Comparison of ENCODE assay signal across 1 cellular context in the genomic region with DNA sequence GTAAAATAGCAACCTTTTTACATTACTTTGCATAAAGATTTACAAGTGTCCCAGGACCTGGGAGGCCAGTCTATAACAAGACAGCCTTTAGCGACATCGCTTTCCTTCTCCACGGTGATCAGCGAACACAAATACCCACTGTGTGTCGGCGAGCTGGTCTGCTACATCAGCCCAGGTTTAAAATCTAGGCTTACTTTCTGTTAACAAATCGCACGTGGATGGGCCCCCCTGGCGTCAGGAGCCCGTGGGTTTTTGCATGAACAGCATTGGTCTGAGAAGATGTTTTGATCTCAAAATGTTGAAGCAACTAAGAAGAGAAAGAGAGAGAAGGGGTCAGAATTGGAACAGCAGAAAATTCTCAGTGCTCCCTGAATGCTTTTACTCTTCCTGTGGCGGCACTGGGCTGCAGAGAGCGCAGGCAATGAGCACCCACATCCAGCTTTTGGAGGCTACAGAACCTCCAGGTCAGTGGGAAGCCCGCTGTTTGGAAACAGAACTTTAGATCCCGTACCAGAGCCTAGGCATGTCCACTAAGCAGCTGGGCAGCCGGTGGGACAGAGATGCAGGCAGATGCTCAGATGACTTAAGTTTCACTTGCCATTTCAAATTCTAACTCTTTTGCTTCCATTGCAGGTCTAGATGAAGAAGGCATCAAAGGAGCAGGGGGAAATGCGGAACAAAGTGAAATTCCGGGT.
TF ChIP-seq lines count a peak whose summit lies in the region.

No MANE protein-coding gene starts in this region.

TF ChIP-seq in WTC11, 78 proteins besides CTCF, POLR2A, EP300 and RAD21 (continued from another document):
- TF ChIP-seq, protein P1, sequence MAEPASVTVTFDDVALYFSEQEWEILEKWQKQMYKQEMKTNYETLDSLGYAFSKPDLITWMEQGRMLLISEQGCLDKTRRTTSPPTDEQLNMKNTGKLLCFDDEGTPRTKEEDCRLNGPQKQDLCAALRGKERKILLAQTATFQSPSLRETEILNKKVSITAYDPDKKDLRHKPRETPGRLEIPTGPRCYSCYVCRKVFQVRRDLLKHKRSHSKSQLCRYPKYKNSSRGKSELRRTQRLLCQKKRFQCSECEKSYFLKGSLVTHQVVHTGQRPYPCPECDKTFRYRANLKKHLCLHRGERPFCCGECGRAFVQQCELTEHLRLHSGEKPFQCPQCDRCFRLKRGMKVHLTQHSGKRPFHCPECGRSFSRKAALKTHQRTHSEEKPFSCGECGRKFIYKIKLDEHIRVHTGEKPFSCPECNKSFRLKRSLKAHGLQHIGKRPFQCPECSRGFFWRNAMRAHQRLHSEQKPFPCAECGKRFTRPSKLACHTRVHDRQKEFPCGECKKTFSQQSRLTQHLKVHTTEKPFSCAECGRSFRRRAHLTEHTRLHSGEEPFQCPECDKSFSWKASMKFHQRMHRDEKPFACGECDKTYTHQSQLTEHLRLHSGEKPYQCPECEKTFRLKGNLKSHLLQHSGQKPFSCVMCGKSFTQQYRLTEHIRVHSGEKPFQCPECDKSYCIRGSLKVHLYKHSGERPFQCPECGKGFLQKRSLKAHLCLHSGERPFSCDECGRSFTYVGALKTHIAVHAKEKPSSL (CRISPR knock-in tag; conservative IDR thresholded peaks at IDR 0.05) = no peak
- TF ChIP-seq, protein P2, sequence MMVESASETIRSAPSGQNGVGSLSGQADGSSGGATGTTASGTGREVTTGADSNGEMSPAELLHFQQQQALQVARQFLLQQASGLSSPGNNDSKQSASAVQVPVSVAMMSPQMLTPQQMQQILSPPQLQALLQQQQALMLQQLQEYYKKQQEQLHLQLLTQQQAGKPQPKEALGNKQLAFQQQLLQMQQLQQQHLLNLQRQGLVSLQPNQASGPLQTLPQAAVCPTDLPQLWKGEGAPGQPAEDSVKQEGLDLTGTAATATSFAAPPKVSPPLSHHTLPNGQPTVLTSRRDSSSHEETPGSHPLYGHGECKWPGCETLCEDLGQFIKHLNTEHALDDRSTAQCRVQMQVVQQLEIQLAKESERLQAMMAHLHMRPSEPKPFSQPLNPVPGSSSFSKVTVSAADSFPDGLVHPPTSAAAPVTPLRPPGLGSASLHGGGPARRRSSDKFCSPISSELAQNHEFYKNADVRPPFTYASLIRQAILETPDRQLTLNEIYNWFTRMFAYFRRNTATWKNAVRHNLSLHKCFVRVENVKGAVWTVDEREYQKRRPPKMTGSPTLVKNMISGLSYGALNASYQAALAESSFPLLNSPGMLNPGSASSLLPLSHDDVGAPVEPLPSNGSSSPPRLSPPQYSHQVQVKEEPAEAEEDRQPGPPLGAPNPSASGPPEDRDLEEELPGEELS (CRISPR knock-in tag; IDR thresholded peaks at IDR 0.05) = no peak
- TF ChIP-seq OVOL2 (CRISPR knock-in tag; IDR thresholded peaks at IDR 0.05; ENCODE audit: borderline replicate concordance) = no peak
- no peak for TF ChIP-seq ZNF263 (CRISPR knock-in tag; IDR thresholded peaks at IDR 0.05; ENCODE audit: low read depth)
- no peak for TF ChIP-seq ESRRA (CRISPR knock-in tag; IDR thresholded peaks at IDR 0.05; ENCODE audit: borderline replicate concordance)
- TF ChIP-seq, protein P3, sequence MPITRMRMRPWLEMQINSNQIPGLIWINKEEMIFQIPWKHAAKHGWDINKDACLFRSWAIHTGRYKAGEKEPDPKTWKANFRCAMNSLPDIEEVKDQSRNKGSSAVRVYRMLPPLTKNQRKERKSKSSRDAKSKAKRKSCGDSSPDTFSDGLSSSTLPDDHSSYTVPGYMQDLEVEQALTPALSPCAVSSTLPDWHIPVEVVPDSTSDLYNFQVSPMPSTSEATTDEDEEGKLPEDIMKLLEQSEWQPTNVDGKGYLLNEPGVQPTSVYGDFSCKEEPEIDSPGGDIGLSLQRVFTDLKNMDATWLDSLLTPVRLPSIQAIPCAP (CRISPR knock-in tag; IDR thresholded peaks at IDR 0.05) = no peak
- no peak for TF ChIP-seq FOXK1 (CRISPR knock-in tag; IDR thresholded peaks at IDR 0.05)
- TF ChIP-seq TCF7 (CRISPR knock-in tag; IDR thresholded peaks at IDR 0.05; ENCODE audit: low read depth) = no peak
- TF ChIP-seq, protein P4, sequence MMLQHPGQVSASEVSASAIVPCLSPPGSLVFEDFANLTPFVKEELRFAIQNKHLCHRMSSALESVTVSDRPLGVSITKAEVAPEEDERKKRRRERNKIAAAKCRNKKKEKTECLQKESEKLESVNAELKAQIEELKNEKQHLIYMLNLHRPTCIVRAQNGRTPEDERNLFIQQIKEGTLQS (CRISPR knock-in tag; conservative IDR thresholded peaks at IDR 0.05) = no peak
- TF ChIP-seq ATF1 (CRISPR knock-in tag; IDR thresholded peaks at IDR 0.05) = no peak
